ENCODE assay signal across 8 cellular contexts in genomic region chr22:36568846-36569245, GRCh38.
"Had no signal": no experiment of that assay in that cellular context is flagged by ENCODE, and none has a peak within 500 bp of the region (broad histone marks: within the 10 kb centered on the region; RNA-seq: fewer than 3 reads in every experiment).

No MANE protein-coding gene starts in this region.

- FAIRE-seq: HepG2, HTR-8/SVneo, K562 had no signal

- H3K4me2 ChIP-seq: KMS-11 had no signal

- DNase-seq: IMR-90, KBM-7, KG1 had no signal

- H3K9ac ChIP-seq: KMS-11 had no signal

- ATAC-seq: HepG2, K562 had no signal

- H3K27ac ChIP-seq: HL-60, KMS-11 had no signal

- H3K4me3 ChIP-seq: K562 had no signal
